Comparison of ENCODE assay signal across 1 cellular context in the genomic region with DNA sequence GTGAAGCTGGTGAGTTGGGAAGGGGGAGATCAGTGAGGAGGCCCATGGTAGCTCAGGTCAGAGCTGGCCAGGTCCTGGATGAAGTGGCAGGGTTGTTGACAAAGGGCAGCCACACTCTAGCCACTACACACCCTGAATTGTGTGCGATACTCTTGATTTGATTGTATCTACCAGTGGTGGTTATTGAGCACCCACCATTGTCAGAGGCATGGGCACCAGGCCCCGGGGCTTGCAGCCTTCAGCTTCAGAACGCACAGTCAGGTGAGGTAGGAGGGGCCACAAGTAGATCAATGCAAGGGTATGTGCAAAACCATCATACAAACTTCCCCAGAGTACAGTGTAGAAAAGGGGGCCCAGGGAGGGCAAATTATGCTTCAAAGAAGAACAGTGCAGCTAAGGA.
TF ChIP-seq lines count a peak whose summit lies in the region.

No MANE protein-coding gene starts in this region.

TF ChIP-seq in IMR-90, 13 proteins besides CTCF, POLR2A, EP300 and RAD21:
- TF ChIP-seq, protein P1, sequence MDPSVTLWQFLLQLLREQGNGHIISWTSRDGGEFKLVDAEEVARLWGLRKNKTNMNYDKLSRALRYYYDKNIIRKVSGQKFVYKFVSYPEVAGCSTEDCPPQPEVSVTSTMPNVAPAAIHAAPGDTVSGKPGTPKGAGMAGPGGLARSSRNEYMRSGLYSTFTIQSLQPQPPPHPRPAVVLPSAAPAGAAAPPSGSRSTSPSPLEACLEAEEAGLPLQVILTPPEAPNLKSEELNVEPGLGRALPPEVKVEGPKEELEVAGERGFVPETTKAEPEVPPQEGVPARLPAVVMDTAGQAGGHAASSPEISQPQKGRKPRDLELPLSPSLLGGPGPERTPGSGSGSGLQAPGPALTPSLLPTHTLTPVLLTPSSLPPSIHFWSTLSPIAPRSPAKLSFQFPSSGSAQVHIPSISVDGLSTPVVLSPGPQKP (IDR thresholded peaks at IDR 0.05; ENCODE audit: borderline replicate concordance, low read depth, low read length), result no peak
- TF ChIP-seq MAZ (IDR thresholded peaks at IDR 0.05; ENCODE audit: borderline replicate concordance, low read depth, low read length) (no peak), NFE2L2 (IDR thresholded peaks at IDR 0.05; ENCODE audit: low read depth, low read length) (no peak), RCOR1 (IDR thresholded peaks at IDR 0.05; ENCODE audit: insufficient replicate concordance, low read length) (no peak), RFX5 (IDR thresholded peaks at IDR 0.05; ENCODE audit: low read depth, low read length) (no peak), MXI1 (IDR thresholded peaks at IDR 0.05; ENCODE audit: borderline replicate concordance, low read depth, low read length) (no peak), BHLHE40 (IDR thresholded peaks at IDR 0.05; ENCODE audit: low read depth, low read length) (no peak), SMC3 (IDR thresholded peaks at IDR 0.05; ENCODE audit: low read depth, low read length) (no peak), CHD1 (IDR thresholded peaks at IDR 0.05; ENCODE audit: low read depth, low read length) (no peak), CEBPB (IDR thresholded peaks at IDR 0.05; ENCODE audit: low read depth, low read length) (no peak), FOS (IDR thresholded peaks at IDR 0.05; ENCODE audit: low read depth, low read length) (no peak), MAFK (IDR thresholded peaks at IDR 0.05; ENCODE audit: low read depth, low read length) (no peak)
- TF ChIP-seq, protein P2, sequence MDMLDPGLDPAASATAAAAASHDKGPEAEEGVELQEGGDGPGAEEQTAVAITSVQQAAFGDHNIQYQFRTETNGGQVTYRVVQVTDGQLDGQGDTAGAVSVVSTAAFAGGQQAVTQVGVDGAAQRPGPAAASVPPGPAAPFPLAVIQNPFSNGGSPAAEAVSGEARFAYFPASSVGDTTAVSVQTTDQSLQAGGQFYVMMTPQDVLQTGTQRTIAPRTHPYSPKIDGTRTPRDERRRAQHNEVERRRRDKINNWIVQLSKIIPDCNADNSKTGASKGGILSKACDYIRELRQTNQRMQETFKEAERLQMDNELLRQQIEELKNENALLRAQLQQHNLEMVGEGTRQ (IDR thresholded peaks at IDR 0.05; ENCODE audit: low read depth, low read length), result no peak
TF ChIP-seq in IMR-90: peak in this region for 0.
